Comparison of ENCODE assay signal across 12 cellular contexts in the genomic region with DNA sequence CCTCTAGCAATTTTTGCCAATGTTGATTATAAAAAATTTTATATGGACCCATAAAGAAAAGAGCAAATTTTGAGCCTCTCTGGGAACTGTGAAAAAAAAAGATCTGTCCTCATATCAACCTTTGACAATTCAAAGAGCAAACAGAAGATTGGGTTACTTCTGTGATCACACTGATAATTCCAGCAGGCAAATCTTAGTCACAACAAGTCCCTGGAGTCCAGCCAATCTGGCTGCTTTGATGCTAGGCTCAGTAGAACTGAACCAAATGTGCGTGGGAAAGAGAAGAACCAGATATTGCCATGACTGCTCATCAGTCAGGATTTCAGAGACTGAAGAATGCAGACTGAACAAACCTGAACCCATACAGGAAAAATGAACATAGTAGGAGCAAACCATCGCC.
DNase-seq lines count a peak whose midpoint lies in the region; ATAC-seq and TF ChIP-seq lines count a peak whose summit lies in the region.
"Had no signal": no experiment of that assay in that cellular context is flagged by ENCODE, and none has a peak within 500 bp of the region (broad histone marks: within the 10 kb centered on the region; RNA-seq: fewer than 3 reads in every experiment).

No MANE protein-coding gene starts in this region.

- no peaks in the 10 kb centered on the region for H3K27me3 Mint-ChIP-seq in activated CD4-positive, alpha-beta T cell treated with anti-CD3 and anti-CD28 coated beads for 36 hours
- H3K27me3 Mint-ChIP-seq: progenitor cell of endocrine pancreas had no signal

- CTCF ChIA-PET in activated CD4-positive, alpha-beta T cell treated with anti-CD3 and anti-CD28 coated beads for 36 hours (lab: Charles Lee), result no interaction called here

- intact Hi-C loops in cardiac septum (cut with DNase I), result no loop called here
- intact Hi-C loops in activated CD4-positive, alpha-beta T cell treated with anti-CD3 and anti-CD28 coated beads for 36 hours (cut with DNase I, micrococcal nuclease), result no loop called here

- no peak for ATAC-seq in HG03139 (IDR thresholded peaks at IDR 0.05; ENCODE audit: unreplicated experiment)
- no peak for ATAC-seq in activated CD4-positive, alpha-beta T cell treated with anti-CD3 and anti-CD28 coated beads for 36 hours

- no peaks in the 10 kb centered on the region for H3K4me1 Mint-ChIP-seq in activated CD4-positive, alpha-beta T cell treated with anti-CD3 and anti-CD28 coated beads for 36 hours

- no peak overlapping the region for H3K4me3 ChIP-seq in astrocyte of the spinal cord (ENCODE audit: low read depth, low read length)
- H3K4me3 ChIP-seq: colonic mucosa, SK-N-MC had no signal

- POLR2A ChIA-PET in activated CD4-positive, alpha-beta T cell treated with anti-CD3 and anti-CD28 coated beads for 36 hours (lab: Charles Lee), result no interaction called here

- no peak overlapping the region for H3K4me3 Mint-ChIP-seq in activated CD4-positive, alpha-beta T cell treated with anti-CD3 and anti-CD28 coated beads for 36 hours

- peaks cover 14% of the 10 kb centered on the region for H3K9me3 Mint-ChIP-seq in activated CD4-positive, alpha-beta T cell treated with anti-CD3 and anti-CD28 coated beads for 36 hours (ENCODE audit: low read depth)

- no peak overlapping the region for H3K27ac Mint-ChIP-seq in activated CD4-positive, alpha-beta T cell treated with anti-CD3 and anti-CD28 coated beads for 36 hours
- H3K27ac Mint-ChIP-seq: progenitor cell of endocrine pancreas had no signal

- in situ Hi-C loops in astrocyte of the spinal cord (cut with HindIII; ENCODE audit: low sequenced_read_pairs), result no loop called here

- TF ChIP-seq CTCF in astrocyte of the spinal cord (IDR thresholded peaks at IDR 0.05; ENCODE audit: low read depth, low read length), result no peak

- no peaks in the 10 kb centered on the region for H3K36me3 Mint-ChIP-seq in activated CD4-positive, alpha-beta T cell treated with anti-CD3 and anti-CD28 coated beads for 36 hours (ENCODE audit: low read depth)

- DNase-seq in A172 (ENCODE audit: low spot score), result peak; percentile 7
- DNase-seq in HT-29 (ENCODE audit: low spot score), result peak; percentile 31
- DNase-seq in astrocyte of the spinal cord (ENCODE audit: low read depth, low spot score), result peak; percentile 29
- DNase-seq in medulla oblongata (ENCODE audit: extremely low spot score), result peak; percentile 7
- DNase-seq in activated CD4-positive, alpha-beta T cell treated with anti-CD3 and anti-CD28 coated beads for 48 hours, result no peak
- no peak for DNase-seq in cardiac septum (ENCODE audit: low spot score)
- no peak for DNase-seq in activated CD4-positive, alpha-beta T cell treated with anti-CD3 and anti-CD28 coated beads for 36 hours
- DNase-seq: colonic mucosa, NCI-H1694 treated with DMSO at 0.1 percent for 48 hours had no signal

Comparison
In these comparisons a context has a peak if more than half of its experiments do, and no peak if none do; other contexts are left out.
1. DNase-seq: peak in A172 (single experiment), HT-29 (single experiment), astrocyte of the spinal cord (single experiment) and medulla oblongata (single experiment); none in activated CD4-positive, alpha-beta T cell treated with anti-CD3 and anti-CD28 coated beads for 48 hours (single experiment), cardiac septum (single experiment) and activated CD4-positive, alpha-beta T cell treated with anti-CD3 and anti-CD28 coated beads for 36 hours (single experiment).